In genomic region chr3:12898980-12899755, GRCh38 we compare ENCODE assay signal across 19 cellular contexts.
"Had no signal": no experiment of that assay in that cellular context is flagged by ENCODE, and none has a peak within 500 bp of the region (broad histone marks: within the 10 kb centered on the region; RNA-seq: fewer than 3 reads in every experiment).

No MANE protein-coding gene starts in this region.

- FAIRE-seq: colon, endometrium, keratinocyte had no signal

- H3K4me3 ChIP-seq: ovary, transverse colon had no signal

- DNase-seq: activated CD4-positive, alpha-beta T cell treated with anti-CD3 and anti-CD28 coated beads, Interleukin-2, amount 50 U/mL, for 48 hours; activated CD8-positive, alpha-beta memory T cell treated with anti-CD3 and anti-CD28 coated beads, Interleukin-2, amount 10 ng/mL, durations not matched to agents 7 days and 5 days; activated effector memory CD4-positive, alpha-beta T cell treated with Interleukin-2 at 50 U/mL for 16 hours; activated T-cell treated with anti-CD3 and anti-CD28 coated beads, Interleukin-2, amount 50 U/mL, for 4 hours; amniotic stem cell; hippocampal formation; mesendoderm; ovary; retina; stimulated activated CD4-positive, alpha-beta T cell treated with anti-CD3 and anti-CD28 coated beads, Interleukin-15, amount 100 ng/mL, for 24 hours; stimulated activated CD4-positive, alpha-beta T cell treated with anti-CD3 and anti-CD28 coated beads, Interleukin-4, amount 100 ng/mL, for 1 hour; stimulated activated naive CD8-positive, alpha-beta T cell treated with anti-CD3 and anti-CD28 coated beads, Interleukin-15, Interleukin-2, amounts not matched to agents 100 U/mL and 50 U/mL, for 24 hours; T-cell; transverse colon had no signal

- H3K4me1 ChIP-seq: transverse colon had no signal

- H3K9me3 Mint-ChIP-seq: activated T-cell treated with anti-CD3 and anti-CD28 coated beads, Interleukin-2, amount 50 U/mL, for 4 hours; T-cell had no signal

- H3K27ac ChIP-seq: ovary, transverse colon had no signal

- ATAC-seq: activated CD8-positive, alpha-beta memory T cell treated with anti-CD3 and anti-CD28 coated beads, Interleukin-2, amount 10 ng/mL, durations not matched to agents 7 days and 5 days; activated T-cell treated with anti-CD3 and anti-CD28 coated beads, Interleukin-2, amount 50 U/mL, for 4 hours; esophagus mucosa; stimulated activated naive CD8-positive, alpha-beta T cell treated with anti-CD3 and anti-CD28 coated beads, Interleukin-15, Interleukin-2, amounts not matched to agents 100 U/mL and 50 U/mL, for 24 hours; T-cell had no signal

- H3K27me3 ChIP-seq: ovary, transverse colon had no signal

- H3K27me3 Mint-ChIP-seq: activated naive CD8-positive, alpha-beta T cell; T-cell had no signal

- H3K4me3 Mint-ChIP-seq: activated CD8-positive, alpha-beta memory T cell treated with anti-CD3 and anti-CD28 coated beads, Interleukin-2, amount 10 ng/mL, durations not matched to agents 7 days and 5 days; activated naive CD8-positive, alpha-beta T cell; activated T-cell treated with anti-CD3 and anti-CD28 coated beads, Interleukin-2, amount 50 U/mL, for 4 hours; T-cell had no signal

- H3K36me3 Mint-ChIP-seq: activated naive CD8-positive, alpha-beta T cell had no signal

- H3K36me3 ChIP-seq: ovary had no signal

- H3K9me3 ChIP-seq: ovary, transverse colon had no signal

- H3K27ac Mint-ChIP-seq: activated CD8-positive, alpha-beta memory T cell treated with anti-CD3 and anti-CD28 coated beads, Interleukin-2, amount 10 ng/mL, durations not matched to agents 7 days and 5 days; activated naive CD8-positive, alpha-beta T cell had no signal
